Comparison of ENCODE assay signal across 10 cellular contexts in genomic region chr11:43735931-43736330, GRCh38. TPM values are rescaled to one million over a fixed set of nuclear protein-coding genes. Genes with fewer than 3 reads are reported as not detected.
A peak's percentile ranks its signal among the peaks of the same experiment; 100 is the strongest.
DNase-seq lines count a peak whose midpoint lies in the region; ATAC-seq lines count a peak whose summit lies in the region.
"Had no signal": no experiment of that assay in that cellular context is flagged by ENCODE, and none has a peak within 500 bp of the region (broad histone marks: within the 10 kb centered on the region; RNA-seq: fewer than 3 reads in every experiment).

No MANE protein-coding gene starts in this region.

- no peaks in the 10 kb centered on the region for H3K27me3 Mint-ChIP-seq in activated T-helper 17 cell treated with anti-CD3 and anti-CD28 coated beads, Interleukin-2, amount 50 U/mL, for 72 hours
- H3K27me3 Mint-ChIP-seq: activated naive CD8-positive, alpha-beta T cell treated with anti-CD3 and anti-CD28 coated beads for 36 hours had no signal

- no peaks in the 10 kb centered on the region for H3K36me3 ChIP-seq in GM23248 (ENCODE audit: low read depth)

- DNase-seq in A172 (ENCODE audit: low spot score): peak; percentile 65
- peak; percentile 76 for DNase-seq in GM23248
- peak; percentile 16 for DNase-seq in iPS-NIHi7 (ENCODE audit: extremely low spot score)
- DNase-seq in NCI-H69 (lab: John Stamatoyannopoulos, UW): no peak
- DNase-seq: activated naive CD8-positive, alpha-beta T cell treated with anti-CD3 and anti-CD28 coated beads for 36 hours had no signal

- H3K9me2 ChIP-seq in GM23248 (ENCODE audit: insufficient read depth): no peaks in the 10 kb centered on the region

- ATAC-seq in activated T-helper 17 cell treated with anti-CD3 and anti-CD28 coated beads, Interleukin-2, amount 50 U/mL, for 72 hours (replicated peaks): peak; percentile 14
- ATAC-seq in GM21529 (IDR thresholded peaks at IDR 0.05; ENCODE audit: unreplicated experiment): no peak
- no peak for ATAC-seq in GM19463 (IDR thresholded peaks at IDR 0.05; ENCODE audit: unreplicated experiment)
- no peak for ATAC-seq in esophagus mucosa
- ATAC-seq: HepG2 had no signal

- H3K9me3 Mint-ChIP-seq in activated T-helper 17 cell treated with anti-CD3 and anti-CD28 coated beads, Interleukin-2, amount 50 U/mL, for 72 hours: peaks cover 10% of the 10 kb centered on the region

- H3K4me3 Mint-ChIP-seq in activated T-helper 17 cell treated with anti-CD3 and anti-CD28 coated beads, Interleukin-2, amount 50 U/mL, for 72 hours: no peak overlapping the region
- H3K4me3 Mint-ChIP-seq: activated naive CD8-positive, alpha-beta T cell treated with anti-CD3 and anti-CD28 coated beads for 36 hours had no signal

- peaks cover 57% of the 10 kb centered on the region for H3K79me2 ChIP-seq in GM23248 (ENCODE audit: insufficient read depth)

- WGBS in GM23248 (ENCODE audit: low coverage in 1 of 2, low lambda C conversion rate in 2 of 2, missing lambda C conversion rate in 2 of 2), 2 experiments: 26 to 28% methylated on average over 5 of the region's 5 CpGs

- peak overlapping the region; percentile 59 for H3K9ac ChIP-seq in GM23248

- H3K27ac ChIP-seq in GM23248: peak overlapping the region; percentile 58

- H3F3A ChIP-seq in GM23248 (ENCODE audit: insufficient read depth): peaks cover 42% of the 10 kb centered on the region

- in situ Hi-C loops in GM23248 (cut with MboI): no loop called here

- H4K20me1 ChIP-seq in GM23248 (ENCODE audit: insufficient read depth): no peaks in the 10 kb centered on the region; the same call in 1 of the 2 replicates

- H2AFZ ChIP-seq in GM23248: peak overlapping the region; percentile 50

- H3K27ac Mint-ChIP-seq in activated T-helper 17 cell treated with anti-CD3 and anti-CD28 coated beads, Interleukin-2, amount 50 U/mL, for 72 hours: peak overlapping the region; percentile 74
- H3K27ac Mint-ChIP-seq: activated naive CD8-positive, alpha-beta T cell treated with anti-CD3 and anti-CD28 coated beads for 36 hours had no signal

- H3K4me2 ChIP-seq in GM23248 (ENCODE audit: unreplicated experiment): peak overlapping the region; percentile 78

- H3K4me3 ChIP-seq in GM23248: peak overlapping the region; percentile 45

- no peaks in the 10 kb centered on the region for H3K27me3 ChIP-seq in GM23248 (replicated peaks; ENCODE audit: insufficient read depth)

- H3K4me1 ChIP-seq in GM23248 (ENCODE audit: insufficient read depth): peaks cover 38% of the 10 kb centered on the region

- H3K36me3 Mint-ChIP-seq in activated T-helper 17 cell treated with anti-CD3 and anti-CD28 coated beads, Interleukin-2, amount 50 U/mL, for 72 hours (ENCODE audit: low read depth): peaks cover 19% of the 10 kb centered on the region

- no peaks in the 10 kb centered on the region for H3K9me3 ChIP-seq in GM23248 (ENCODE audit: low read depth)

- peaks cover 10% of the 10 kb centered on the region for H3K4me1 Mint-ChIP-seq in activated T-helper 17 cell treated with anti-CD3 and anti-CD28 coated beads, Interleukin-2, amount 50 U/mL, for 72 hours

RNA-seq across cellular contexts. Expression of gene HSD17B12, which starts 55.4 kb away (rescaled TPM):
- 98.1 and 105 TPM in 2 replicates for total RNA-seq in A172 (2014; rRNA removed; shearing (Covaris generic))
- 92.3 and 113 TPM in 2 replicates for total RNA-seq in GM23248 (2014; rRNA removed; shearing (Covaris generic))
- 105 and 111 TPM in 2 replicates for polyA plus RNA-seq in GM23248 (2016; fragmentation: Nextera tagmentation; extraction: Ambion mirVana)
- 10 to 100 TPM; 32.2 to 45.2 TPM for total RNA-seq in activated T-helper 17 cell treated with anti-CD3 and anti-CD28 coated beads, Interleukin-2, amount 50 U/mL, for 72 hours
- total RNA-seq in esophagus mucosa: 95.2 TPM
